1 cellular context compared by ENCODE assay signal in the genomic region with DNA sequence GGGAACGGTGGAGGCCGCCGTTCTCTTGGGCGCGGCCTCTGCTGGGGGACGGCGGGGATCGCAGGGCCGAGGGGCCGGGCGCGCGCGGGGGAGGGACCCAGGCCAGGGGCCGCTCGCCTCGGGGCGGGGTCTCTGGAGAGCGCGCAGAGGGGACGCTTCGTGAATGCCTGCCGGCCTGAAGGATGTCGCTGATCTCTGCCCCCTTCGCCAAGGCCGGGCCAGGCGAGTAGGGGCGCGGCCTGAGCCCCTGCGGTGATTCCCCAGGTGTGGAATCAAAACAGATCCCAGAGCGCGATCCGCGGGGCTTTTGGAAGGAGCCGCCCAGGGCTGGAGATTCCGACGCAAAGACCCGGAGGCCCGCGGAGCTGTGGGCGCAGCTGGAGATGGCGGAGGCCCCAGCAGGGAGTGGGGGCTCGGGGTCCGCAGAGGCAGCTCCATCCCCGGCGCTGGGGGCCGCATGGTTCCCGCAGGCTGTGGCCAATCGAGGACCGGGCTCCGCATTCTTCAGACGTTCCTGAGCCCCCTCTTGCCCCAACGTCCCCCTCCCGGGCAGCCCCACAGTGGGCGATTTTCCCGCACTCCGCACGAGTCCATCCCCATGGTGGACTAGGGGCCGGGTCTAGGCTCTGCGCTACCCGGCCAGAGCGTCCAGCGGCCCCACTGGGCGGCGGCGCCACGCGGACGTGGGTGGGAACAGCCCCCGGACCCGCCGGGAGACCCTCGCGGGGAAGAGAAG.
TF ChIP-seq lines count a peak whose summit lies in the region.

No MANE protein-coding gene starts in this region.

TF ChIP-seq in SK-N-SH treated with all-trans-retinoic acid at 6 μM for 48 hours, 23 proteins besides CTCF, POLR2A, EP300 and RAD21 (continued from another document):
- TF ChIP-seq ISL1 (CRISPR knock-in tag; IDR thresholded peaks at IDR 0.05) (no peak), TCF4 (CRISPR knock-in tag; IDR thresholded peaks at IDR 0.05; ENCODE audit: borderline replicate concordance) (no peak), CSDC2 (CRISPR knock-in tag; IDR thresholded peaks at IDR 0.05) (no peak)
